Comparison of ENCODE assay signal across 9 cellular contexts in genomic region chr17:39754161-39754957, GRCh38. TPM values are rescaled to one million over a fixed set of nuclear protein-coding genes. Genes with fewer than 3 reads are reported as not detected.
DNase-seq lines count a peak whose midpoint lies in the region; ATAC-seq and TF ChIP-seq lines count a peak whose summit lies in the region.
"Had no signal": no experiment of that assay in that cellular context is flagged by ENCODE, and none has a peak within 500 bp of the region (broad histone marks: within the 10 kb centered on the region; RNA-seq: fewer than 3 reads in every experiment).

No MANE protein-coding gene starts in this region.

- H3K27me3 ChIP-seq in BJ (ENCODE audit: control insufficient read depth, insufficient read depth, low read length): peaks cover 3% of the 10 kb centered on the region

- CTCF ChIA-PET in BJ (lab: Yijun Ruan, JAX): interaction anchor here (0.8 to 3.0 kb wide), 8 partner anchors 9 to 201 kb away, joined by 3 to 26 read pairs (median 4); partner anchors contain the start of gene MIEN1

- POLR2A ChIA-PET in BJ (lab: Charles Lee): no interaction called here

- H3K27ac ChIP-seq in cingulate gyrus (ENCODE audit: low read depth, low read length): peak overlapping the region; percentile 83

- peak overlapping the region; percentile 59 for H3K4me3 ChIP-seq in BJ (ENCODE audit: low read depth, low read length)

- TF ChIP-seq CTCF in BJ (IDR thresholded peaks at IDR 0.05; ENCODE audit: insufficient read depth, low read depth, low read length): peak; percentile 65

- no peak for DNase-seq in BJ (ENCODE audit: low read depth)
- peak; percentile 90 for DNase-seq in NCI-H510A treated with DMSO at 0.1 percent for 48 hours (lab: John Stamatoyannopoulos, UW)
- peak; percentile 89 to 94 for DNase-seq in activated CD4-positive, alpha-beta T cell treated with anti-CD3 and anti-CD28 coated beads for 4 hours
- DNase-seq in left lobe of liver (ENCODE audit: low spot score): peak; percentile 96
- DNase-seq in stimulated activated CD4-positive, alpha-beta T cell treated with anti-CD3 and anti-CD28 coated beads, Interleukin-2, amount 100 ng/mL, for 24 hours: peak; percentile 92 to 96

- H3K36me3 ChIP-seq in BJ (ENCODE audit: control insufficient read depth, insufficient read depth, low read length): no peaks in the 10 kb centered on the region

- ATAC-seq in HG03354 (IDR thresholded peaks at IDR 0.05; ENCODE audit: poor library complexity, severe bottlenecking, unreplicated experiment) (peak; percentile 65), left lobe of liver (peak; percentile 92)

- TF ChIP-seq POLR2A in GM19099 (IDR thresholded peaks at IDR 0.05; ENCODE audit: extremely low read depth, insufficient read length, low read depth): peak; percentile 45

RNA-seq across cellular contexts. Expression of gene GRB7, which starts 16.6 kb away (rescaled TPM):
- 0.09 and 0.23 TPM in 2 replicates for polyA plus RNA-seq in BJ (2011; rRNA removed)
- polyA minus RNA-seq in BJ (2011; rRNA and poly(A)+ RNA removed): 0.21 TPM in 1 of 2 replicates, not detected in the other
- total RNA-seq in left lobe of liver: 12.0 TPM
- total RNA-seq: glomerular endothelial cell had no signal

RNA-seq across cellular contexts. Expression of gene MIEN1, which starts 24.0 kb away (rescaled TPM):
- 61.4 and 78.9 TPM in 2 replicates for polyA plus RNA-seq in BJ (2011; rRNA removed)
- 16.9 and 28.9 TPM in 2 replicates for polyA minus RNA-seq in BJ (2011; rRNA and poly(A)+ RNA removed)
- total RNA-seq in left lobe of liver: 25.2 TPM

RNA-seq across cellular contexts. Expression of gene ERBB2, which starts 54.5 kb away (rescaled TPM):
- polyA plus RNA-seq in BJ (2011; rRNA removed): 22.8 and 35.4 TPM in 2 replicates
- 59.3 and 76.4 TPM in 2 replicates for polyA minus RNA-seq in BJ (2011; rRNA and poly(A)+ RNA removed)
- 23.1 TPM for total RNA-seq in left lobe of liver
